Comparison of ENCODE assay signal across 12 cellular contexts in genomic region chr14:89409961-89410360, GRCh38. TPM values are rescaled to one million over a fixed set of nuclear protein-coding genes. Genes with fewer than 3 reads are reported as not detected.
DNase-seq lines count a peak whose midpoint lies in the region; ATAC-seq and TF ChIP-seq lines count a peak whose summit lies in the region.
"Had no signal": no experiment of that assay in that cellular context is flagged by ENCODE, and none has a peak within 500 bp of the region (broad histone marks: within the 10 kb centered on the region; RNA-seq: fewer than 3 reads in every experiment).

No MANE protein-coding gene starts in this region.

- no peak overlapping the region for H3K4me2 ChIP-seq in H9 (ENCODE audit: insufficient read depth, insufficient read length, low read length)

- no peak overlapping the region for H2BK20ac ChIP-seq in H9 (ENCODE audit: low read depth, low read length, poor library complexity, severe bottlenecking)

- DNase-seq in CD14-positive monocyte (ENCODE audit: low spot score) (no peak), H9 (no peak), chondrocyte (ENCODE audit: low spot score) (no peak), OCI-M2 (lab: John Stamatoyannopoulos, UW; ENCODE audit: unreplicated experiment) (no peak), inferior parietal cortex (ENCODE audit: extremely low spot score) (no peak), NCI-H2107 treated with DMSO at 0.1 percent for 48 hours (lab: John Stamatoyannopoulos, UW; ENCODE audit: unreplicated experiment) (no peak), NCI-H69 (lab: John Stamatoyannopoulos, UW) (no peak)
- no peak for DNase-seq in natural killer cell treated with Interleukin-12 subunit alpha and Interleukin-12 subunit beta and Interleukin-15 and Interleukin-18, amount 100 ng/mL, for 72 hours (ENCODE audit: low spot score)
- DNase-seq: dorsolateral prefrontal cortex, NCI-H1417 treated with DMSO at 0.1 percent for 48 hours had no signal

- peaks cover 0 to 2% (median 0%) of the 10 kb centered on the region in 7 donors for H3K9me3 Mint-ChIP-seq in CD14-positive monocyte
- peaks cover 14 to 20% of the 10 kb centered on the region in 2 experiments; a peak in 4 of 5 replicates for H3K9me3 Mint-ChIP-seq in H9
- H3K9me3 Mint-ChIP-seq in chondrocyte (ENCODE audit: low read depth) = no peaks in the 10 kb centered on the region
- H3K9me3 Mint-ChIP-seq in natural killer cell treated with Interleukin-12 subunit alpha and Interleukin-12 subunit beta and Interleukin-15 and Interleukin-18, amount 100 ng/mL, for 72 hours = no peaks in the 10 kb centered on the region
- H3K9me3 Mint-ChIP-seq: activated T-helper 17 cell treated with anti-CD3 and anti-CD28 coated beads, Interleukin-2, amount 50 U/mL, for 72 hours; stimulated activated effector memory CD8-positive, alpha-beta T cell treated with anti-CD3 and anti-CD28 coated beads, Interleukin-12 subunit alpha, Interleukin-12 subunit beta, amount 100 ng/mL, for 72 hours had no signal

- H4K8ac ChIP-seq in H9 (replicated peaks; ENCODE audit: insufficient read length, low read depth, low read length) = no peak overlapping the region

- WGBS in H9 (ENCODE audit: extremely low coverage, insufficient read length, low lambda C conversion rate) = no CpG with 5 or more reads among the region's 10 CpGs

- H3K79me2 ChIP-seq in H9 (ENCODE audit: insufficient read depth, low read length) = peaks cover 82% of the 10 kb centered on the region

- H2BK15ac ChIP-seq in H9 (ENCODE audit: low read depth, low read length) = no peak overlapping the region

- no peak overlapping the region for H2AFZ ChIP-seq in H9 (ENCODE audit: low read length)

- H2AK5ac ChIP-seq in H9 (ENCODE audit: insufficient read length, low read length) = no peak overlapping the region

- no peak for ATAC-seq in natural killer cell treated with Interleukin-12 subunit alpha and Interleukin-12 subunit beta and Interleukin-15 and Interleukin-18, amount 100 ng/mL, for 72 hours
- ATAC-seq: activated T-helper 17 cell treated with anti-CD3 and anti-CD28 coated beads, Interleukin-2, amount 50 U/mL, for 72 hours; stimulated activated effector memory CD8-positive, alpha-beta T cell treated with anti-CD3 and anti-CD28 coated beads, Interleukin-12 subunit alpha, Interleukin-12 subunit beta, amount 100 ng/mL, for 72 hours had no signal

- H3K23me2 ChIP-seq in H9 (ENCODE audit: insufficient read length, low read depth, low read length, poor library complexity, severe bottlenecking) = no peaks in the 10 kb centered on the region

- no peaks in the 10 kb centered on the region for H3K27me3 ChIP-seq in H9 (ENCODE audit: insufficient read depth, low read length)
- H3K27me3 ChIP-seq: dorsolateral prefrontal cortex had no signal

- peak overlapping the region; percentile 55 to 79 for H3K4me3 Mint-ChIP-seq in CD14-positive monocyte
- H3K4me3 Mint-ChIP-seq in H9 = peak overlapping the region in 1 of 2 experiments; percentile 55; a peak in 1 of 5 replicates
- H3K4me3 Mint-ChIP-seq in chondrocyte (ENCODE audit: unreplicated experiment) = no peak overlapping the region
- peak overlapping the region; percentile 8 for H3K4me3 Mint-ChIP-seq in natural killer cell treated with Interleukin-12 subunit alpha and Interleukin-12 subunit beta and Interleukin-15 and Interleukin-18, amount 100 ng/mL, for 72 hours
- H3K4me3 Mint-ChIP-seq: activated T-helper 17 cell treated with anti-CD3 and anti-CD28 coated beads, Interleukin-2, amount 50 U/mL, for 72 hours; stimulated activated effector memory CD8-positive, alpha-beta T cell treated with anti-CD3 and anti-CD28 coated beads, Interleukin-12 subunit alpha, Interleukin-12 subunit beta, amount 100 ng/mL, for 72 hours had no signal

- H3K4me1 ChIP-seq in H9 (ENCODE audit: insufficient read depth, low read length) = peaks cover 14% of the 10 kb centered on the region; the same call in 1 of the 2 replicates

- H4K91ac ChIP-seq in H9 (ENCODE audit: insufficient read length, low read depth, low read length) = no peak overlapping the region

- H3K27ac ChIP-seq in H9 (ENCODE audit: insufficient read length, low read depth, low read length) = no peak overlapping the region

- H4K20me1 ChIP-seq in H9 (ENCODE audit: control insufficient read depth, insufficient read depth, insufficient read length) = peaks cover 2% of the 10 kb centered on the region

- H3K9me3 ChIP-seq in H9 (ENCODE audit: control insufficient read depth, low read depth, low read length) = no peaks in the 10 kb centered on the region

- H3K14ac ChIP-seq in H9 (ENCODE audit: insufficient read depth, low read length) = no peak overlapping the region; the same call in 1 of the 2 replicates

- H3K4me1 Mint-ChIP-seq in CD14-positive monocyte (peaks cover 55% of the 10 kb centered on the region), H9 (peaks cover 43 to 53% of the 10 kb centered on the region in 2 experiments), chondrocyte (ENCODE audit: low read depth) (peaks cover 51% of the 10 kb centered on the region)
- H3K4me1 Mint-ChIP-seq in natural killer cell treated with Interleukin-12 subunit alpha and Interleukin-12 subunit beta and Interleukin-15 and Interleukin-18, amount 100 ng/mL, for 72 hours (ENCODE audit: low read depth in 2 of 2) = peaks cover 45 to 48% of the 10 kb centered on the region in 2 donors

- no peak overlapping the region for H4K5ac ChIP-seq in H9 (ENCODE audit: insufficient read length, low read depth, low read length)

- H3K27me3 Mint-ChIP-seq in CD14-positive monocyte (ENCODE audit: low read depth in 3 of 3) (no peaks in the 10 kb centered on the region), H9 (ENCODE audit: low read depth) (no peaks in the 10 kb centered on the region), chondrocyte (ENCODE audit: low read depth) (no peaks in the 10 kb centered on the region)
- no peaks in the 10 kb centered on the region for H3K27me3 Mint-ChIP-seq in natural killer cell treated with Interleukin-12 subunit alpha and Interleukin-12 subunit beta and Interleukin-15 and Interleukin-18, amount 100 ng/mL, for 72 hours
- H3K27me3 Mint-ChIP-seq: activated T-helper 17 cell treated with anti-CD3 and anti-CD28 coated beads, Interleukin-2, amount 50 U/mL, for 72 hours had no signal

- H2BK5ac ChIP-seq in H9 (ENCODE audit: insufficient read length, low read length) = no peak overlapping the region

- no peak overlapping the region for H3K4ac ChIP-seq in H9 (ENCODE audit: low read depth, low read length)

- H3K27ac Mint-ChIP-seq in CD14-positive monocyte (peak overlapping the region; percentile 77 to 90 (median 83)), H9 (peak overlapping the region; percentile 66 to 89 (median 88); a peak in 5 of 7 replicates), chondrocyte (ENCODE audit: unreplicated experiment) (peak overlapping the region; percentile 14)
- H3K27ac Mint-ChIP-seq in natural killer cell treated with Interleukin-12 subunit alpha and Interleukin-12 subunit beta and Interleukin-15 and Interleukin-18, amount 100 ng/mL, for 72 hours = peak overlapping the region in 1 of 2 donors; percentile 22
- H3K27ac Mint-ChIP-seq: activated T-helper 17 cell treated with anti-CD3 and anti-CD28 coated beads, Interleukin-2, amount 50 U/mL, for 72 hours; stimulated activated effector memory CD8-positive, alpha-beta T cell treated with anti-CD3 and anti-CD28 coated beads, Interleukin-12 subunit alpha, Interleukin-12 subunit beta, amount 100 ng/mL, for 72 hours had no signal

- TF ChIP-seq CTCF in CD14-positive monocyte (IDR thresholded peaks at IDR 0.05) (no peak), H9 (conservative IDR thresholded peaks at IDR 0.05) (no peak), chondrocyte (IDR thresholded peaks at IDR 0.05) (no peak)

- H3T11ph ChIP-seq in H9 (ENCODE audit: low read length) = no peak overlapping the region

- peaks cover 48 to 62% of the 10 kb centered on the region in 2 donors for H3K36me3 Mint-ChIP-seq in CD14-positive monocyte
- H3K36me3 Mint-ChIP-seq in H9 (ENCODE audit: insufficient read depth in 1 of 3, low read depth in 3 of 3) = peaks cover 49 to 91% (median 55%) of the 10 kb centered on the region in 3 experiments
- H3K36me3 Mint-ChIP-seq in chondrocyte (ENCODE audit: low read depth) = peaks cover 20% of the 10 kb centered on the region
- peaks cover 6% of the 10 kb centered on the region for H3K36me3 Mint-ChIP-seq in natural killer cell treated with Interleukin-12 subunit alpha and Interleukin-12 subunit beta and Interleukin-15 and Interleukin-18, amount 100 ng/mL, for 72 hours

- intact Hi-C loops in CD14-positive monocyte (cut with micrococcal nuclease) = loop anchor here (10.0 kb wide), 4 partner anchors 105 to 545 kb away; partner anchors contain the start of genes EFCAB11 (in 1 of the 2) and TDP1 (in 1 of the 2)

- peaks cover 17% of the 10 kb centered on the region for H3K79me1 ChIP-seq in H9 (ENCODE audit: insufficient read depth, low read depth, low read length, poor library complexity, severe bottlenecking)

- H2BK120ac ChIP-seq in H9 (ENCODE audit: low read depth, low read length, poor library complexity, severe bottlenecking) = no peak overlapping the region

- H3K23ac ChIP-seq in H9 (ENCODE audit: insufficient read length, low read depth, low read length) = no peak overlapping the region

- no peak overlapping the region for H3K18ac ChIP-seq in H9 (ENCODE audit: insufficient read length, low read depth, low read length)

- H3K9ac ChIP-seq in H9 (ENCODE audit: extremely low read depth, insufficient read length, low read length) = no peak overlapping the region

- no peak overlapping the region for H3K56ac ChIP-seq in H9 (ENCODE audit: insufficient read length, low read depth, low read length)

- no peak overlapping the region for H2BK12ac ChIP-seq in H9 (ENCODE audit: insufficient read length, low read depth, low read length)

RNA-seq across cellular contexts. Expression of gene FOXN3, which starts 7.1 kb away (rescaled TPM):
- 10 to 100 TPM; 38.7 to 42.0 TPM for polyA plus RNA-seq in CD14-positive monocyte
- total RNA-seq in H9 (2021) = 114 and 125 TPM in 2 replicates
- 129 to 161 TPM (median 155 TPM) in 3 replicates for total RNA-seq in chondrocyte
- 100 to 1,000 TPM; 127 to 133 TPM for total RNA-seq in natural killer cell treated with Interleukin-12 subunit alpha and Interleukin-12 subunit beta and Interleukin-15 and Interleukin-18, amount 100 ng/mL, for 72 hours
